8 cellular contexts compared by ENCODE assay signal in the genomic region with DNA sequence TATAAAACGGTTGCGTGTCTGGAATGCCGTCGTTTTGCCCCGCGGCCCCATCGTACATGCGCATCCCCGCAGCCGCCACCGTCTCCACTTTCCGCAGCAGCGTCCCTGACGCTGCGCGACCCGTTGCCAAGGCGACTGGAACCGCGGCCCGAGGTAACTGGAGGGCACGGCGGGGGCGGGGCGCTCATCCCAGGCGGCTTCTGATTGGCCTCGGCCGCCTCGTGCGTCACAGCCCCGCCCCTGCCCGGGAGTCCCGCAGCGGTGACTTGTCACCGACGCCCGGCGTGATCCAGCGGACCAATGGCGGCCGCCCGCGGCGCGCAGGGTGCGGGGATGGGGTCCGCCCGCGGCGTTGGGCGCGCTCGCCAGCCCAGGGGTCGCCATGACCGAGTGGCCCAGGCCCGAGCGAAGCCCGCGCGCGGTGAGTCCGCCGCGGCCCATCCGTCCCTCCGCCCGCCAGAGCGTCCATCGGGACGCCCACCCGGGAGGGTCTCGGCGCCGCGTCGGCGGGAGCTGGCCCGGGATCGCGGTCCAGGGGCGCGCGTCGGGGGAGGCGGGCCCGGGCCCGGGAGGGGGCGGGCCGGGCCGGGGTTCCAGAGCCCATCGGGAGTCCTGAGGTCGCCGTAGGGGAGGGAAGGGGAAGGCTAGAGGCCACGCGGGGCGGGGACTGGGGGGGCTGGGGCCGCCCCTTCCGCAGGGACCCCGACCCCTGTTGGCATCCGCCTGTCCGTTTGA. TPM values are rescaled to one million over a fixed set of nuclear protein-coding genes. Genes with fewer than 3 reads are reported as not detected.
A peak's percentile ranks its signal among the peaks of the same experiment; 100 is the strongest.
DNase-seq lines count a peak whose midpoint lies in the region; ATAC-seq and TF ChIP-seq lines count a peak whose summit lies in the region.

A gene with protein sequence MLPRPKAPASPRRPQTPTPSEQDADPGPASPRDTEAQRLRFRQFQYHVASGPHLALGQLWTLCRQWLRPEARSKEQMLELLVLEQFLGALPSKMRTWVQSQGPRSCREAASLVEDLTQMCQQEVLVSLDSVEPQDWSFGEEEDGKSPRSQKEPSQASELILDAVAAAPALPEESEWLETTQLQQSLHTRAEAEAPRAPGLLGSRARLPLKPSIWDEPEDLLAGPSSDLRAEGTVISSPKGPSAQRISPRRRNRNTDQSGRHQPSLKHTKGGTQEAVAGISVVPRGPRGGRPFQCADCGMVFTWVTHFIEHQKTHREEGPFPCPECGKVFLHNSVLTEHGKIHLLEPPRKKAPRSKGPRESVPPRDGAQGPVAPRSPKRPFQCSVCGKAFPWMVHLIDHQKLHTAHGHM (plus strand): TSS at position 285 of the 735 bp plus-strand sequence. CDS start 3,812 bp downstream, outside the sequence.

- in situ Hi-C loops in G401 (cut with HindIII; ENCODE audit: low sequenced_read_pairs): no loop called here

- DNase-seq in G401 (ENCODE audit: low spot score): peak; percentile 91
- DNase-seq in WTC11 (ENCODE audit: low spot score): peak; percentile 97
- peak; percentile 83 for DNase-seq in fibroblast of gingiva (ENCODE audit: low read depth)
- DNase-seq in mucosa of gallbladder (ENCODE audit: low spot score): peak; percentile 96
- DNase-seq in T-helper 9 cell: no peak
- no peak for DNase-seq in NCI-H2081 treated with DMSO at 0.1 percent for 48 hours (lab: John Stamatoyannopoulos, UW)

- peaks cover 8% of the 10 kb centered on the region for H3K9me3 Mint-ChIP-seq in WTC11

- H3K4me3 Mint-ChIP-seq in WTC11: peak within 1 kb of the TSS; percentile 75

- peak within 1 kb of the TSS; percentile 54; the same call in 1 of the 2 replicates for H3K27ac Mint-ChIP-seq in WTC11

- H3K4me1 Mint-ChIP-seq in WTC11: peaks cover 26% of the 10 kb centered on the region

- 0 out of 2 replicates have a peak, but pooled peaks cover 3% of the 10 kb centered on the region for H3K36me3 Mint-ChIP-seq in WTC11

- H3K27ac ChIP-seq in temporal lobe (ENCODE audit: low read depth, low read length): peak within 1 kb of the TSS; percentile 65

- peaks cover 60% of the 10 kb centered on the region for H3K27me3 Mint-ChIP-seq in WTC11 (ENCODE audit: low read depth)

- peak; percentile 86 for ATAC-seq in WTC11
- no peak for ATAC-seq in HG03520 (IDR thresholded peaks at IDR 0.05; ENCODE audit: unreplicated experiment)

- CTCF ChIA-PET in WTC11 (lab: Charles Lee): interaction anchor here (0.6 to 1.5 kb wide), 6 partner anchors 9 to 117 kb away, joined by 3 to 5 read pairs (median 4); partner anchors contain the start of gene ZNF135

- POLR2A ChIA-PET in WTC11 (lab: Charles Lee): interaction anchor here (1.0 kb wide), 1 partner anchor 9 kb away, joined by 3 read pairs; no protein-coding TSS in a partner anchor

- TF ChIP-seq CTCF in WTC11 (IDR thresholded peaks at IDR 0.05): no peak

TF ChIP-seq in WTC11, 78 proteins besides CTCF, POLR2A, EP300 and RAD21 (continues in another document):
- peak; percentile 10; the same call in 1 of the 2 replicates for TF ChIP-seq USF1 (CRISPR knock-in tag; IDR thresholded peaks at IDR 0.05)
- no peak for TF ChIP-seq ZNF532 (CRISPR knock-in tag; IDR thresholded peaks at IDR 0.05; ENCODE audit: borderline replicate concordance)
- TF ChIP-seq ZNF263 (CRISPR knock-in tag; IDR thresholded peaks at IDR 0.05; ENCODE audit: low read depth): no peak
- 0 out of 2 replicates have a peak, but pooled peaks have one; percentile 19 for TF ChIP-seq ZBTB21 (CRISPR knock-in tag; IDR thresholded peaks at IDR 0.05; ENCODE audit: borderline replicate concordance)
- TF ChIP-seq FOXP1 (CRISPR knock-in tag; IDR thresholded peaks at IDR 0.05; ENCODE audit: borderline replicate concordance): 0 out of 2 replicates have a peak, but pooled peaks have one; percentile 59
- no peak for TF ChIP-seq MLX (CRISPR knock-in tag; IDR thresholded peaks at IDR 0.05)
- TF ChIP-seq ZNF423 (CRISPR knock-in tag; IDR thresholded peaks at IDR 0.05): peak; percentile 83
- TF ChIP-seq ETV6 (CRISPR knock-in tag; IDR thresholded peaks at IDR 0.05): 0 out of 2 replicates have a peak, but pooled peaks have one; percentile 63
- TF ChIP-seq NFYB (CRISPR knock-in tag; conservative IDR thresholded peaks at IDR 0.05; ENCODE audit: low read depth): peak; percentile 70
- peak; percentile 64; the same call in 1 of the 2 replicates for TF ChIP-seq FOXP4 (CRISPR knock-in tag; IDR thresholded peaks at IDR 0.05)
- peak; percentile 83 for TF ChIP-seq SP1 (CRISPR knock-in tag; conservative IDR thresholded peaks at IDR 0.05)
- TF ChIP-seq TP53 (CRISPR knock-in tag; IDR thresholded peaks at IDR 0.05): peak; percentile 71
- TF ChIP-seq, protein P1, sequence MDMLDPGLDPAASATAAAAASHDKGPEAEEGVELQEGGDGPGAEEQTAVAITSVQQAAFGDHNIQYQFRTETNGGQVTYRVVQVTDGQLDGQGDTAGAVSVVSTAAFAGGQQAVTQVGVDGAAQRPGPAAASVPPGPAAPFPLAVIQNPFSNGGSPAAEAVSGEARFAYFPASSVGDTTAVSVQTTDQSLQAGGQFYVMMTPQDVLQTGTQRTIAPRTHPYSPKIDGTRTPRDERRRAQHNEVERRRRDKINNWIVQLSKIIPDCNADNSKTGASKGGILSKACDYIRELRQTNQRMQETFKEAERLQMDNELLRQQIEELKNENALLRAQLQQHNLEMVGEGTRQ (CRISPR knock-in tag; IDR thresholded peaks at IDR 0.05): peak; percentile 54
- TF ChIP-seq CREM (CRISPR knock-in tag; IDR thresholded peaks at IDR 0.05): peak; percentile 50; the same call in 1 of the 2 replicates

RNA-seq across cellular contexts. Expression of the gene that starts here (rescaled TPM):
- not detected in 2 replicates for total RNA-seq in G401 (2014; rRNA removed; shearing (Covaris generic))
- total RNA-seq in WTC11 (2021) (0.69 to 1.3 TPM (median 0.78 TPM) in 3 replicates), mucosa of gallbladder (1.3 TPM), temporal lobe (2.2 TPM)

Comparison
In these comparisons a context has a peak if more than half of its experiments do, and no peak if none do; other contexts are left out.
1. Peak in DNase-seq in G401; RNA of the gene not detected or under 1 TPM.
2. DNase-seq: peak in WTC11 (single experiment), fibroblast of gingiva (single experiment) and mucosa of gallbladder (single experiment); none in T-helper 9 cell (single experiment) and NCI-H2081 treated with DMSO at 0.1 percent for 48 hours (single experiment).